1 cellular context compared by ENCODE assay signal in the genomic region with DNA sequence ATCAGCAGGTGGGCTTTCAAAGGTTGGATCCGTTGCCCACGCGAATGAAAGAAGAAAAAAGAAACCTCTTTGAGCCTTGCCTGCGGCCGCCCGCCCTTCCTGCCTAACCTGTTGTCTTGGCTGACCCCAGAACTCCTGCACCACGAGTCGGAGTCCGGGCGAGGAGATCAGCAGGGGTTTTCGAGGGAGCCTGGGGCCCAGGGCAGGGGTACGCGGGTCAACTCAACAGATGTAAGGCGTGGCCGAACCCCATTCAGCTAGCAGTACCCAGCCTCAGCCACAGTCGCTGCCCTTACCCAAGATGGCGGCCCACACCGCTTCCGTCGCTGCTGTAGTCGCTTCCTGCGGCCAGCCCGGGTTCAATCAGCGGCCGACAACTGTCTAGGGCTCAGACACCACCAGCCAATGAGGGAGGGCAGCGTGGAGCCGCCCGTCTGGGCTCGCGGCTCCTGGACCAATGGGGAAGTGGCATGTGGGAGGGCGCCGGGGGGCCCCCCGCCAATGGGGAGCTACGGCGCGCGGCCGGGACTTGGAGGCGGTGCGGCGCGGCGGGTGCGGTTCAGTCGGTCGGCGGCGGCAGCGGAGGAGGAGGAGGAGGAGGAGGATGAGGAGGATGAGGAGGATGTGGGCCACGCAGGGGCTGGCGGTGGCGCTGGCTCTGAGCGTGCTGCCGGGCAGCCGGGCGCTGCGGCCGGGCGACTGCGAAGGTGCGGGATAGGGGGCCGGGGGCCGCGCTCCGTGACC.
TF ChIP-seq lines count a peak whose summit lies in the region.

A gene (plus strand): TSS at position 562 of the 744 bp plus-strand sequence. CDS start 52 bp downstream, at position 614.

TF ChIP-seq in HepG2, 621 proteins besides CTCF, POLR2A, EP300 and RAD21 (continued from another document and continues in another):
- TF ChIP-seq, protein P1, sequence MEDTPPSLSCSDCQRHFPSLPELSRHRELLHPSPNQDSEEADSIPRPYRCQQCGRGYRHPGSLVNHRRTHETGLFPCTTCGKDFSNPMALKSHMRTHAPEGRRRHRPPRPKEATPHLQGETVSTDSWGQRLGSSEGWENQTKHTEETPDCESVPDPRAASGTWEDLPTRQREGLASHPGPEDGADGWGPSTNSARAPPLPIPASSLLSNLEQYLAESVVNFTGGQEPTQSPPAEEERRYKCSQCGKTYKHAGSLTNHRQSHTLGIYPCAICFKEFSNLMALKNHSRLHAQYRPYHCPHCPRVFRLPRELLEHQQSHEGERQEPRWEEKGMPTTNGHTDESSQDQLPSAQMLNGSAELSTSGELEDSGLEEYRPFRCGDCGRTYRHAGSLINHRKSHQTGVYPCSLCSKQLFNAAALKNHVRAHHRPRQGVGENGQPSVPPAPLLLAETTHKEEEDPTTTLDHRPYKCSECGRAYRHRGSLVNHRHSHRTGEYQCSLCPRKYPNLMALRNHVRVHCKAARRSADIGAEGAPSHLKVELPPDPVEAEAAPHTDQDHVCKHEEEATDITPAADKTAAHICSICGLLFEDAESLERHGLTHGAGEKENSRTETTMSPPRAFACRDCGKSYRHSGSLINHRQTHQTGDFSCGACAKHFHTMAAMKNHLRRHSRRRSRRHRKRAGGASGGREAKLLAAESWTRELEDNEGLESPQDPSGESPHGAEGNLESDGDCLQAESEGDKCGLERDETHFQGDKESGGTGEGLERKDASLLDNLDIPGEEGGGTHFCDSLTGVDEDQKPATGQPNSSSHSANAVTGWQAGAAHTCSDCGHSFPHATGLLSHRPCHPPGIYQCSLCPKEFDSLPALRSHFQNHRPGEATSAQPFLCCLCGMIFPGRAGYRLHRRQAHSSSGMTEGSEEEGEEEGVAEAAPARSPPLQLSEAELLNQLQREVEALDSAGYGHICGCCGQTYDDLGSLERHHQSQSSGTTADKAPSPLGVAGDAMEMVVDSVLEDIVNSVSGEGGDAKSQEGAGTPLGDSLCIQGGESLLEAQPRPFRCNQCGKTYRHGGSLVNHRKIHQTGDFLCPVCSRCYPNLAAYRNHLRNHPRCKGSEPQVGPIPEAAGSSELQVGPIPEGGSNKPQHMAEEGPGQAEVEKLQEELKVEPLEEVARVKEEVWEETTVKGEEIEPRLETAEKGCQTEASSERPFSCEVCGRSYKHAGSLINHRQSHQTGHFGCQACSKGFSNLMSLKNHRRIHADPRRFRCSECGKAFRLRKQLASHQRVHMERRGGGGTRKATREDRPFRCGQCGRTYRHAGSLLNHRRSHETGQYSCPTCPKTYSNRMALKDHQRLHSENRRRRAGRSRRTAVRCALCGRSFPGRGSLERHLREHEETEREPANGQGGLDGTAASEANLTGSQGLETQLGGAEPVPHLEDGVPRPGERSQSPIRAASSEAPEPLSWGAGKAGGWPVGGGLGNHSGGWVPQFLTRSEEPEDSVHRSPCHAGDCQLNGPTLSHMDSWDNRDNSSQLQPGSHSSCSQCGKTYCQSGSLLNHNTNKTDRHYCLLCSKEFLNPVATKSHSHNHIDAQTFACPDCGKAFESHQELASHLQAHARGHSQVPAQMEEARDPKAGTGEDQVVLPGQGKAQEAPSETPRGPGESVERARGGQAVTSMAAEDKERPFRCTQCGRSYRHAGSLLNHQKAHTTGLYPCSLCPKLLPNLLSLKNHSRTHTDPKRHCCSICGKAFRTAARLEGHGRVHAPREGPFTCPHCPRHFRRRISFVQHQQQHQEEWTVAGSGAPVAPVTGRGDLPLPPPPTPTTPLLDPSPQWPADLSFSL (CRISPR knock-in tag; IDR thresholded peaks at IDR 0.05) = no peak
- TF ChIP-seq ZZZ3 (CRISPR knock-in tag; IDR thresholded peaks at IDR 0.05; ENCODE audit: borderline replicate concordance) = no peak
- TF ChIP-seq THAP11 (CRISPR knock-in tag; IDR thresholded peaks at IDR 0.05) = peak; percentile 93
- no peak for TF ChIP-seq CC2D1A (CRISPR knock-in tag; IDR thresholded peaks at IDR 0.05)
- peak; percentile 72 for TF ChIP-seq MXD4 (CRISPR knock-in tag; IDR thresholded peaks at IDR 0.05)
- TF ChIP-seq, protein P2, sequence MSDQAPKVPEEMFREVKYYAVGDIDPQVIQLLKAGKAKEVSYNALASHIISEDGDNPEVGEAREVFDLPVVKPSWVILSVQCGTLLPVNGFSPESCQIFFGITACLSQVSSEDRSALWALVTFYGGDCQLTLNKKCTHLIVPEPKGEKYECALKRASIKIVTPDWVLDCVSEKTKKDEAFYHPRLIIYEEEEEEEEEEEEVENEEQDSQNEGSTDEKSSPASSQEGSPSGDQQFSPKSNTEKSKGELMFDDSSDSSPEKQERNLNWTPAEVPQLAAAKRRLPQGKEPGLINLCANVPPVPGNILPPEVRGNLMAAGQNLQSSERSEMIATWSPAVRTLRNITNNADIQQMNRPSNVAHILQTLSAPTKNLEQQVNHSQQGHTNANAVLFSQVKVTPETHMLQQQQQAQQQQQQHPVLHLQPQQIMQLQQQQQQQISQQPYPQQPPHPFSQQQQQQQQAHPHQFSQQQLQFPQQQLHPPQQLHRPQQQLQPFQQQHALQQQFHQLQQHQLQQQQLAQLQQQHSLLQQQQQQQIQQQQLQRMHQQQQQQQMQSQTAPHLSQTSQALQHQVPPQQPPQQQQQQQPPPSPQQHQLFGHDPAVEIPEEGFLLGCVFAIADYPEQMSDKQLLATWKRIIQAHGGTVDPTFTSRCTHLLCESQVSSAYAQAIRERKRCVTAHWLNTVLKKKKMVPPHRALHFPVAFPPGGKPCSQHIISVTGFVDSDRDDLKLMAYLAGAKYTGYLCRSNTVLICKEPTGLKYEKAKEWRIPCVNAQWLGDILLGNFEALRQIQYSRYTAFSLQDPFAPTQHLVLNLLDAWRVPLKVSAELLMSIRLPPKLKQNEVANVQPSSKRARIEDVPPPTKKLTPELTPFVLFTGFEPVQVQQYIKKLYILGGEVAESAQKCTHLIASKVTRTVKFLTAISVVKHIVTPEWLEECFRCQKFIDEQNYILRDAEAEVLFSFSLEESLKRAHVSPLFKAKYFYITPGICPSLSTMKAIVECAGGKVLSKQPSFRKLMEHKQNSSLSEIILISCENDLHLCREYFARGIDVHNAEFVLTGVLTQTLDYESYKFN (CRISPR knock-in tag; conservative IDR thresholded peaks at IDR 0.05) = peak; percentile 45; the same call in 1 of the 2 replicates
- no peak; the same call in 1 of the 2 replicates for TF ChIP-seq ZNF790 (CRISPR knock-in tag; IDR thresholded peaks at IDR 0.05; ENCODE audit: borderline replicate concordance)
- no peak for TF ChIP-seq HOXD1 (CRISPR knock-in tag; IDR thresholded peaks at IDR 0.05)
- TF ChIP-seq, protein P3, sequence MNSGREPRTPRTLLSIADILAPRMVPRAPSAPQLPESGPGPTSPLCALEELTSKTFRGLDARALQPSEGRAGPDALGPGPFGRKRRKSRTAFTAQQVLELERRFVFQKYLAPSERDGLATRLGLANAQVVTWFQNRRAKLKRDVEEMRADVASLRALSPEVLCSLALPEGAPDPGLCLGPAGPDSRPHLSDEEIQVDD (CRISPR knock-in tag; IDR thresholded peaks at IDR 0.05; ENCODE audit: borderline replicate concordance) = 0 out of 2 replicates have a peak, but pooled peaks have one; percentile 54
- TF ChIP-seq, protein P4, sequence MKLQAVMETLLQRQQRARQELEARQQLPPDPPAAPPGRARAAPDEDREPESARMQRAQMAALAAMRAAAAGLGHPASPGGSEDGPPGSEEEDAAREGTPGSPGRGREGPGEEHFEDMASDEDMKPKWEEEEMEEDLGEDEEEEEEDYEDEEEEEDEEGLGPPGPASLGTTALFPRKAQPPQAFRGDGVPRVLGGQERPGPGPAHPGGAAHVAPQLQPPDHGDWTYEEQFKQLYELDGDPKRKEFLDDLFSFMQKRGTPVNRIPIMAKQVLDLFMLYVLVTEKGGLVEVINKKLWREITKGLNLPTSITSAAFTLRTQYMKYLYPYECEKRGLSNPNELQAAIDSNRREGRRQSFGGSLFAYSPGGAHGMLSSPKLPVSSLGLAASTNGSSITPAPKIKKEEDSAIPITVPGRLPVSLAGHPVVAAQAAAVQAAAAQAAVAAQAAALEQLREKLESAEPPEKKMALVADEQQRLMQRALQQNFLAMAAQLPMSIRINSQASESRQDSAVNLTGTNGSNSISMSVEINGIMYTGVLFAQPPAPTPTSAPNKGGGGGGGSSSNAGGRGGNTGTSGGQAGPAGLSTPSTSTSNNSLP (IDR thresholded peaks at IDR 0.05; ENCODE audit: low read depth, low read length) = no peak
- peak; percentile 71 for TF ChIP-seq NFRKB (IDR thresholded peaks at IDR 0.05)
- peak; percentile 68; the same call in 1 of the 2 replicates for TF ChIP-seq MTF2 (CRISPR knock-in tag; IDR thresholded peaks at IDR 0.05; ENCODE audit: borderline replicate concordance)
- TF ChIP-seq ADNP (CRISPR knock-in tag; IDR thresholded peaks at IDR 0.05) = no peak
- TF ChIP-seq, protein P5, sequence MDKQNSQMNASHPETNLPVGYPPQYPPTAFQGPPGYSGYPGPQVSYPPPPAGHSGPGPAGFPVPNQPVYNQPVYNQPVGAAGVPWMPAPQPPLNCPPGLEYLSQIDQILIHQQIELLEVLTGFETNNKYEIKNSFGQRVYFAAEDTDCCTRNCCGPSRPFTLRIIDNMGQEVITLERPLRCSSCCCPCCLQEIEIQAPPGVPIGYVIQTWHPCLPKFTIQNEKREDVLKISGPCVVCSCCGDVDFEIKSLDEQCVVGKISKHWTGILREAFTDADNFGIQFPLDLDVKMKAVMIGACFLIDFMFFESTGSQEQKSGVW (CRISPR knock-in tag; IDR thresholded peaks at IDR 0.05; ENCODE audit: borderline replicate concordance) = no peak
- no peak; the same call in 1 of the 2 replicates for TF ChIP-seq ZSCAN31 (CRISPR knock-in tag; IDR thresholded peaks at IDR 0.05; ENCODE audit: low read depth)
- TF ChIP-seq, protein P6, sequence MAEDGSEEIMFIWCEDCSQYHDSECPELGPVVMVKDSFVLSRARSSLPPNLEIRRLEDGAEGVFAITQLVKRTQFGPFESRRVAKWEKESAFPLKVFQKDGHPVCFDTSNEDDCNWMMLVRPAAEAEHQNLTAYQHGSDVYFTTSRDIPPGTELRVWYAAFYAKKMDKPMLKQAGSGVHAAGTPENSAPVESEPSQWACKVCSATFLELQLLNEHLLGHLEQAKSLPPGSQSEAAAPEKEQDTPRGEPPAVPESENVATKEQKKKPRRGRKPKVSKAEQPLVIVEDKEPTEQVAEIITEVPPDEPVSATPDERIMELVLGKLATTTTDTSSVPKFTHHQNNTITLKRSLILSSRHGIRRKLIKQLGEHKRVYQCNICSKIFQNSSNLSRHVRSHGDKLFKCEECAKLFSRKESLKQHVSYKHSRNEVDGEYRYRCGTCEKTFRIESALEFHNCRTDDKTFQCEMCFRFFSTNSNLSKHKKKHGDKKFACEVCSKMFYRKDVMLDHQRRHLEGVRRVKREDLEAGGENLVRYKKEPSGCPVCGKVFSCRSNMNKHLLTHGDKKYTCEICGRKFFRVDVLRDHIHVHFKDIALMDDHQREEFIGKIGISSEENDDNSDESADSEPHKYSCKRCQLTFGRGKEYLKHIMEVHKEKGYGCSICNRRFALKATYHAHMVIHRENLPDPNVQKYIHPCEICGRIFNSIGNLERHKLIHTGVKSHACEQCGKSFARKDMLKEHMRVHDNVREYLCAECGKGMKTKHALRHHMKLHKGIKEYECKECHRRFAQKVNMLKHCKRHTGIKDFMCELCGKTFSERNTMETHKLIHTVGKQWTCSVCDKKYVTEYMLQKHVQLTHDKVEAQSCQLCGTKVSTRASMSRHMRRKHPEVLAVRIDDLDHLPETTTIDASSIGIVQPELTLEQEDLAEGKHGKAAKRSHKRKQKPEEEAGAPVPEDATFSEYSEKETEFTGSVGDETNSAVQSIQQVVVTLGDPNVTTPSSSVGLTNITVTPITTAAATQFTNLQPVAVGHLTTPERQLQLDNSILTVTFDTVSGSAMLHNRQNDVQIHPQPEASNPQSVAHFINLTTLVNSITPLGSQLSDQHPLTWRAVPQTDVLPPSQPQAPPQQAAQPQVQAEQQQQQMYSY (CRISPR knock-in tag; IDR thresholded peaks at IDR 0.05) = no peak
- TF ChIP-seq, protein P7, sequence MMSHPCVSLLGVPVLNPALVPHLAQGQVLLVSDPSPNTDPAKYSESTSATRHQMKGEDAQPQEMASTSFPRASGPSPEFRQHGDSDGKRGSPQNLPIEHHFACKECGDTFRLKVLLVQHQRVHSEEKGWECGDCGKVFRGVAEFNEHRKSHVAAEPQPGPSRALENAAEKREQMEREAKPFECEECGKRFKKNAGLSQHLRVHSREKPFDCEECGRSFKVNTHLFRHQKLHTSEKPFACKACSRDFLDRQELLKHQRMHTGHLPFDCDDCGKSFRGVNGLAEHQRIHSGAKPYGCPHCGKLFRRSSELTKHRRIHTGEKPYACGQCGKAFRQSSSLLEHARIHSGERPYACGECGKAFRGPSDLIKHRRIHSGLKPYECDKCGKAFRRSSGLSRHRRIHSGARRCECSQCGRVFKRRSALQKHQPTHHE (CRISPR knock-in tag; IDR thresholded peaks at IDR 0.05; ENCODE audit: borderline replicate concordance) = peak; percentile 76; the same call in 1 of the 2 replicates
- TF ChIP-seq KLF15 (CRISPR knock-in tag; IDR thresholded peaks at IDR 0.05; ENCODE audit: borderline replicate concordance) = no peak; the same call in 1 of the 2 replicates
- no peak for TF ChIP-seq CBX2 (IDR thresholded peaks at IDR 0.05; ENCODE audit: low read depth, low read length)
- TF ChIP-seq CBX2 (CRISPR knock-in tag; IDR thresholded peaks at IDR 0.05; ENCODE audit: low read depth) = no peak
- no peak for TF ChIP-seq MLLT10 (CRISPR knock-in tag; IDR thresholded peaks at IDR 0.05)
- no peak for TF ChIP-seq DNMT3B (CRISPR knock-in tag; conservative IDR thresholded peaks at IDR 0.05)
- TF ChIP-seq FOXO1 (CRISPR knock-in tag; IDR thresholded peaks at IDR 0.05) = 0 out of 2 replicates have a peak, but pooled peaks have one; percentile 7
- no peak for TF ChIP-seq JUN (CRISPR knock-in tag; IDR thresholded peaks at IDR 0.05)
- no peak for TF ChIP-seq ZFP36 (IDR thresholded peaks at IDR 0.05; ENCODE audit: borderline replicate concordance, low read depth, low read length, partially characterized antibody)
- TF ChIP-seq ZMYM3 (CRISPR knock-in tag; IDR thresholded peaks at IDR 0.05) = 0 out of 2 replicates have a peak, but pooled peaks have one; percentile 20
- TF ChIP-seq YY1 (IDR thresholded peaks at IDR 0.05; ENCODE audit: insufficient read depth, insufficient replicate concordance, low read depth, low read length) = peak; percentile 99
- no peak for TF ChIP-seq ZNF879 (CRISPR knock-in tag; IDR thresholded peaks at IDR 0.05)
- peak; percentile 43 for TF ChIP-seq PHF5A (CRISPR knock-in tag; IDR thresholded peaks at IDR 0.05; ENCODE audit: low read depth, unreplicated experiment)
- no peak for TF ChIP-seq ZBTB20 (CRISPR knock-in tag; IDR thresholded peaks at IDR 0.05; ENCODE audit: borderline replicate concordance, low read depth)
- TF ChIP-seq KDM5B (CRISPR knock-in tag; IDR thresholded peaks at IDR 0.05; ENCODE audit: borderline replicate concordance) = peak; percentile 96
- no peak for TF ChIP-seq SMYD3 (CRISPR knock-in tag; IDR thresholded peaks at IDR 0.05)
- peak; percentile 14; the same call in 1 of the 2 replicates for TF ChIP-seq MEIS2 (CRISPR knock-in tag; IDR thresholded peaks at IDR 0.05)
- TF ChIP-seq, protein P8, sequence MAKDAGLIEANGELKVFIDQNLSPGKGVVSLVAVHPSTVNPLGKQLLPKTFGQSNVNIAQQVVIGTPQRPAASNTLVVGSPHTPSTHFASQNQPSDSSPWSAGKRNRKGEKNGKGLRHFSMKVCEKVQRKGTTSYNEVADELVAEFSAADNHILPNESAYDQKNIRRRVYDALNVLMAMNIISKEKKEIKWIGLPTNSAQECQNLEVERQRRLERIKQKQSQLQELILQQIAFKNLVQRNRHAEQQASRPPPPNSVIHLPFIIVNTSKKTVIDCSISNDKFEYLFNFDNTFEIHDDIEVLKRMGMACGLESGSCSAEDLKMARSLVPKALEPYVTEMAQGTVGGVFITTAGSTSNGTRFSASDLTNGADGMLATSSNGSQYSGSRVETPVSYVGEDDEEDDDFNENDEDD (CRISPR knock-in tag; IDR thresholded peaks at IDR 0.05; ENCODE audit: borderline replicate concordance) = peak; percentile 85
- peak; percentile 47; the same call in 1 of the 2 replicates for TF ChIP-seq RXRB (CRISPR knock-in tag; IDR thresholded peaks at IDR 0.05; ENCODE audit: borderline replicate concordance)
- TF ChIP-seq PAWR (CRISPR knock-in tag; IDR thresholded peaks at IDR 0.05; ENCODE audit: borderline replicate concordance) = no peak
- TF ChIP-seq ZNF44 (CRISPR knock-in tag; IDR thresholded peaks at IDR 0.05) = peak; percentile 94; the same call in 1 of the 2 replicates
- TF ChIP-seq MYC (CRISPR knock-in tag; IDR thresholded peaks at IDR 0.05; ENCODE audit: borderline replicate concordance) = peak; percentile 83
